ENCODE assay signal across 29 cellular contexts in the genomic region with DNA sequence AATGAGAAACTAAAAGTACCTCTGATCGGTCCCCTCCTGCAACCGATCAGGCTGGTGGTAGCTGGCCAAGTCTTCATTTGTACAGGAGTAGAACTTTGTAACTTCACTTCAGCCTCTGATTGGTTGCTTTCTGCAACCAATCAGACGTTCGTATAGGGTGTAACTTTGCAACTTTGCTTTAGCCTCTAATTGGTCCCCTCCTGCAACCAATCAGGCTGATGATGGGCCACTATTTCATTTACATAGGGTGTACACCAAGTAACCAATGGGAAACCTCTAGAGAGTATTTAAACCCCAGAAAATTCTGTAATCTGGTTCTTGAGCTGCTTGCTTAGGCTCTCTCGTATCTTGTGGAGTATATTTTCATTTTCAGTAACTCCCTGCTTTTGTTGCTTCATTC.
"Had no signal": no experiment of that assay in that cellular context is flagged by ENCODE, and none has a peak within 500 bp of the region (broad histone marks: within the 10 kb centered on the region; RNA-seq: fewer than 3 reads in every experiment).

No MANE protein-coding gene starts in this region.

- H3K27ac Mint-ChIP-seq: immature natural killer cell; naive thymus-derived CD8-positive, alpha-beta T cell; nephron; stimulated activated naive B cell treated with anti-CD40 and anti-IgM and Interleukin-4, amounts not matched to agents 10 μg/mL and 1 μg/mL and 100 μg/mL, for 72 hours; stimulated activated naive CD8-positive, alpha-beta T cell treated with anti-CD3 and anti-CD28 coated beads, Interleukin-15, Interleukin-2, amounts not matched to agents 100 ng/mL and 50 ng/mL, for 24 hours; type B pancreatic cell had no signal

- H3K36me3 ChIP-seq: left lung, lower lobe of right lung, pancreas, prostate gland, suprapubic skin, tibial nerve, uterus had no signal

- H3K4me3 ChIP-seq: left lung, lower lobe of right lung, pancreas, prostate gland, skin epidermis, suprapubic skin, tibial nerve, uterus had no signal

- ATAC-seq: left colon; left lung; lower lobe of right lung; naive thymus-derived CD8-positive, alpha-beta T cell; pancreas; right cardiac atrium; sciatic nerve; stimulated activated naive B cell treated with anti-CD40 and anti-IgM and Interleukin-4, amounts not matched to agents 10 μg/mL and 1 μg/mL and 100 μg/mL, for 72 hours had no signal

- FAIRE-seq: islet of Langerhans, kidney, pancreas had no signal

- H3K27me3 ChIP-seq: left lung, pancreas, suprapubic skin, tibial nerve, uterus had no signal

- H3K27ac ChIP-seq: left lung, lower lobe of right lung, pancreas, prostate gland, skin epidermis, suprapubic skin, tibial nerve, uterus had no signal

- H3K4me1 ChIP-seq: left lung, lower lobe of right lung, pancreas, prostate gland, suprapubic skin, tibial nerve, uterus had no signal

- H3K4me3 Mint-ChIP-seq: immature natural killer cell; naive thymus-derived CD8-positive, alpha-beta T cell; nephron; neural crest cell; stimulated activated naive B cell treated with anti-CD40 and anti-IgM and Interleukin-4, amounts not matched to agents 10 μg/mL and 1 μg/mL and 100 μg/mL, for 72 hours; stimulated activated naive CD8-positive, alpha-beta T cell treated with anti-CD3 and anti-CD28 coated beads, Interleukin-15, Interleukin-2, amounts not matched to agents 100 ng/mL and 50 ng/mL, for 24 hours; type B pancreatic cell had no signal

- H3K36me3 Mint-ChIP-seq: immature natural killer cell; naive thymus-derived CD8-positive, alpha-beta T cell; stimulated activated naive B cell treated with anti-CD40 and anti-IgM and Interleukin-4, amounts not matched to agents 10 μg/mL and 1 μg/mL and 100 μg/mL, for 72 hours; type B pancreatic cell had no signal

- H3K9me3 ChIP-seq: left lung, lower lobe of right lung, pancreas, prostate gland, suprapubic skin, tibial nerve, uterus had no signal

- H3K9me3 Mint-ChIP-seq: nephron; neural crest cell; stimulated activated naive CD8-positive, alpha-beta T cell treated with anti-CD3 and anti-CD28 coated beads, Interleukin-15, Interleukin-2, amounts not matched to agents 100 ng/mL and 50 ng/mL, for 24 hours; type B pancreatic cell had no signal

- DNase-seq: immature natural killer cell; kidney; left colon; left lung; lower lobe of right lung; mammary epithelial cell; mesenchymal stem cell; naive thymus-derived CD8-positive, alpha-beta T cell; nucleus accumbens; pancreas; posterior cingulate gyrus; retina; right cardiac atrium; stimulated activated CD4-positive, alpha-beta T cell treated with anti-CD3 and anti-CD28 coated beads, Interleukin-12 subunit alpha, Interleukin-12 subunit beta, amount 100 ng/mL, for 4 hours; stimulated activated CD4-positive, alpha-beta T cell treated with anti-CD3 and anti-CD28 coated beads, Interleukin-15, amount 100 ng/mL, for 24 hours; stimulated activated CD4-positive, alpha-beta T cell treated with anti-CD3 and anti-CD28 coated beads, Interleukin-2, amount 100 ng/mL, for 24 hours; stimulated activated CD4-positive, alpha-beta T cell treated with anti-CD3 and anti-CD28 coated beads, Interleukin-4, amount 100 ng/mL, for 1 hour; stimulated activated naive B cell treated with anti-CD40 and anti-IgM and Interleukin-4, amounts not matched to agents 10 μg/mL and 1 μg/mL and 100 μg/mL, for 72 hours; uterus had no signal

- H3K4me1 Mint-ChIP-seq: immature natural killer cell; naive thymus-derived CD8-positive, alpha-beta T cell; stimulated activated naive B cell treated with anti-CD40 and anti-IgM and Interleukin-4, amounts not matched to agents 10 μg/mL and 1 μg/mL and 100 μg/mL, for 72 hours had no signal
